20 cellular contexts compared by ENCODE assay signal in the genomic region with DNA sequence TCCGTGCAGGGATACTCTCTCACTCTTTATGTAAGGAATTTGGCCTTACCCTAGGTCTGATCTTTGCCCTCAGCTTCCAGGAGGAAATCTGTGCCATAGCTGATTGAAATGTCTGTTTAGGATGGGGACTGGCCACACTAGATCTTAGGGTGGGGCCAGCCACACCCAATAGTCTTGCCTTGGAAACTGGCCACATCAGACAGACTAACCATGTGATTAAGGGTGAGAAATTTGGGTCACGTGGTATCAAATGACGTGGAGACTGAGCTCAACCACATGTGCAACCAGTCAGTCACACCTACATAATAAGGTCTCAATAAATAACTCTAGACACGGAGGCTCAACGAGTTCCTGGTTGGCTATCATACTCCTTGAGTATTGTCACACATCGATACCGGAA.
DNase-seq lines count a peak whose midpoint lies in the region; ATAC-seq, FAIRE-seq and TF ChIP-seq lines count a peak whose summit lies in the region.
"Had no signal": no experiment of that assay in that cellular context is flagged by ENCODE, and none has a peak within 500 bp of the region (broad histone marks: within the 10 kb centered on the region; RNA-seq: fewer than 3 reads in every experiment).

No MANE protein-coding gene starts in this region.

- no peak overlapping the region for H3K4me3 ChIP-seq in bronchial epithelial cell (ENCODE audit: low read depth, low read length)
- H3K4me3 ChIP-seq: MG63, SK-N-MC had no signal

- H3K36me3 ChIP-seq in bronchial epithelial cell (ENCODE audit: control insufficient read depth, insufficient read depth, low read length): no peaks in the 10 kb centered on the region
- H3K36me3 ChIP-seq: MG63 had no signal

- no peaks in the 10 kb centered on the region for H3K27me3 ChIP-seq in bronchial epithelial cell (ENCODE audit: control insufficient read depth, insufficient read depth, low read length)
- H3K27me3 ChIP-seq: MG63 had no signal

- peak; percentile 30 for ATAC-seq in sciatic nerve
- ATAC-seq: T-cell had no signal

- TF ChIP-seq CTCF in bronchial epithelial cell (IDR thresholded peaks at IDR 0.05; ENCODE audit: insufficient read depth, low read length, severe bottlenecking): no peak

- DNase-seq in AG20443 (ENCODE audit: low spot score): peak; percentile 9
- DNase-seq in HT1080 (ENCODE audit: low read depth): peak; percentile 20
- DNase-seq in bronchial epithelial cell (ENCODE audit: low read depth): peak; percentile 8
- DNase-seq in sciatic nerve (ENCODE audit: low spot score): no peak
- DNase-seq in ACHN: no peak
- DNase-seq in SKM-1 treated with dmso at 0.1 percent for 144 hours (lab: John Stamatoyannopoulos, UW; ENCODE audit: unreplicated experiment): no peak
- DNase-seq in NK-92 treated with Interleukin-12 subunit alpha and Interleukin-12 subunit beta, amount 100 ng/mL, for 24 hours (lab: John Stamatoyannopoulos, UW): no peak
- DNase-seq: DMS79 treated with DMSO at 0.1 percent for 48 hours, GOT3, Kasumi-1, MG63, NCI-H1048, NCI-H1436, NCI-H2029, NCI-H345, NCI-H526, Right ventricle myocardium superior, T-cell had no signal

- intact Hi-C loops in sciatic nerve (cut with DNase I): no loop called here

- FAIRE-seq in bronchial epithelial cell (lab: Jason Lieb, UNC): no peak
- FAIRE-seq: RCC 7860 had no signal

- in situ Hi-C loops in ACHN (cut with HindIII; ENCODE audit: low pct_ligation_motif_present, low pct_unique_long_range_greater_than_20kb, low sequenced_read_pairs): no loop called here

Comparison
In these comparisons a context has a peak if more than half of its experiments do, and no peak if none do; other contexts are left out.
1. DNase-seq: peak in AG20443 (single experiment), HT1080 (single experiment) and bronchial epithelial cell (single experiment); none in sciatic nerve (single experiment), ACHN (single experiment), SKM-1 treated with dmso at 0.1 percent for 144 hours (single experiment) and NK-92 treated with Interleukin-12 subunit alpha and Interleukin-12 subunit beta, amount 100 ng/mL, for 24 hours (single experiment).